In genomic region chr14:53956427-53957201, GRCh38 we compare ENCODE assay signal across 1 cellular context.
A peak's percentile ranks its signal among the peaks of the same experiment; 100 is the strongest.
TF ChIP-seq lines count a peak whose summit lies in the region.

Gene BMP4 (minus strand): TSS chr14:53956825. CDS start chr14:53952222, 4,603 bp downstream.

TF ChIP-seq in HepG2, 621 proteins besides CTCF, POLR2A, EP300 and RAD21 (continued from another document and continues in another):
- peak; percentile 38; the same call in 1 of the 2 replicates for TF ChIP-seq ZNF510 (CRISPR knock-in tag; IDR thresholded peaks at IDR 0.05; ENCODE audit: low read depth)
- no peak for TF ChIP-seq NCOA5 (CRISPR knock-in tag; IDR thresholded peaks at IDR 0.05)
- peak; percentile 53; the same call in 1 of the 2 replicates for TF ChIP-seq ZBTB7A (CRISPR knock-in tag; IDR thresholded peaks at IDR 0.05)
- TF ChIP-seq ERF (CRISPR knock-in tag; IDR thresholded peaks at IDR 0.05), result peak; percentile 77
- TF ChIP-seq HIVEP1 (CRISPR knock-in tag; IDR thresholded peaks at IDR 0.05), result peak; percentile 77; the same call in 1 of the 2 replicates
- TF ChIP-seq TBX3 (IDR thresholded peaks at IDR 0.05; ENCODE audit: borderline replicate concordance), result no peak
- TF ChIP-seq KIAA2018 (CRISPR knock-in tag; IDR thresholded peaks at IDR 0.05; ENCODE audit: borderline replicate concordance), result no peak
- peak; percentile 90 for TF ChIP-seq ZNF142 (CRISPR knock-in tag; IDR thresholded peaks at IDR 0.05)
- TF ChIP-seq MAFK (conservative IDR thresholded peaks at IDR 0.05 in 1 of 2, IDR thresholded peaks at IDR 0.05 in 1 of 2; ENCODE audit: low read length in 2 of 2), result no peak
- TF ChIP-seq ZNF790 (CRISPR knock-in tag; IDR thresholded peaks at IDR 0.05; ENCODE audit: borderline replicate concordance), result no peak
- no peak for TF ChIP-seq REXO4 (CRISPR knock-in tag; IDR thresholded peaks at IDR 0.05; ENCODE audit: borderline replicate concordance)
- peak; percentile 92 for TF ChIP-seq NKX3-1 (CRISPR knock-in tag; IDR thresholded peaks at IDR 0.05)
- peak; percentile 63; the same call in 1 of the 2 replicates for TF ChIP-seq ZNF614 (CRISPR knock-in tag; IDR thresholded peaks at IDR 0.05; ENCODE audit: borderline replicate concordance)
- no peak for TF ChIP-seq ZNF850 (CRISPR knock-in tag; conservative IDR thresholded peaks at IDR 0.05)
- TF ChIP-seq FOXA1 (IDR thresholded peaks at IDR 0.05), result no peak
- TF ChIP-seq FOXA1 (CRISPR knock-in tag; IDR thresholded peaks at IDR 0.05), result no peak
- no peak for TF ChIP-seq ZNF282 (IDR thresholded peaks at IDR 0.05; ENCODE audit: partially characterized antibody)
- no peak for TF ChIP-seq MAFG (CRISPR knock-in tag; IDR thresholded peaks at IDR 0.05)
- TF ChIP-seq ZSCAN29 (CRISPR knock-in tag; conservative IDR thresholded peaks at IDR 0.05), result peak; percentile 71; the same call in 1 of the 2 replicates
- TF ChIP-seq MLXIP (CRISPR knock-in tag; IDR thresholded peaks at IDR 0.05; ENCODE audit: borderline replicate concordance), result peak; percentile 88; the same call in 1 of the 2 replicates
- TF ChIP-seq ZNF567 (CRISPR knock-in tag; IDR thresholded peaks at IDR 0.05; ENCODE audit: borderline replicate concordance), result 0 out of 2 replicates have a peak, but pooled peaks have one; percentile 11
- peak; percentile 94 for TF ChIP-seq ELF3 (CRISPR knock-in tag; IDR thresholded peaks at IDR 0.05)
- peak; percentile 36; the same call in 1 of the 2 replicates for TF ChIP-seq SPEN (CRISPR knock-in tag; IDR thresholded peaks at IDR 0.05; ENCODE audit: low read depth)
- TF ChIP-seq ZNF563 (CRISPR knock-in tag; IDR thresholded peaks at IDR 0.05), result peak; percentile 87
- TF ChIP-seq MXD4 (CRISPR knock-in tag; IDR thresholded peaks at IDR 0.05), result peak; percentile 58; the same call in 1 of the 2 replicates
- TF ChIP-seq SRSF4 (IDR thresholded peaks at IDR 0.05; ENCODE audit: low read depth, low read length, poor library complexity, severe bottlenecking), result no peak
- no peak for TF ChIP-seq ATF1 (CRISPR knock-in tag; IDR thresholded peaks at IDR 0.05)
- no peak for TF ChIP-seq NFIB (CRISPR knock-in tag; IDR thresholded peaks at IDR 0.05; ENCODE audit: borderline replicate concordance)
- peak; percentile 80; the same call in 1 of the 2 replicates for TF ChIP-seq ZNF253 (CRISPR knock-in tag; IDR thresholded peaks at IDR 0.05; ENCODE audit: borderline replicate concordance)
- TF ChIP-seq ZFP91 (CRISPR knock-in tag; IDR thresholded peaks at IDR 0.05; ENCODE audit: borderline replicate concordance), result peak; percentile 79; the same call in 1 of the 2 replicates
- TF ChIP-seq YY1 (IDR thresholded peaks at IDR 0.05; ENCODE audit: insufficient read depth, insufficient replicate concordance, low read depth, low read length), result peak; percentile 46
- peak; percentile 79 for TF ChIP-seq SOX5 (CRISPR knock-in tag; IDR thresholded peaks at IDR 0.05; ENCODE audit: borderline replicate concordance)
- TF ChIP-seq ZNF354B (CRISPR knock-in tag; IDR thresholded peaks at IDR 0.05), result no peak
- TF ChIP-seq TRAFD1 (CRISPR knock-in tag; IDR thresholded peaks at IDR 0.05; ENCODE audit: borderline replicate concordance), result no peak
- 0 out of 2 replicates have a peak, but pooled peaks have one; percentile 45 for TF ChIP-seq ZFP82 (CRISPR knock-in tag; IDR thresholded peaks at IDR 0.05; ENCODE audit: borderline replicate concordance)
- TF ChIP-seq NR2F6 (IDR thresholded peaks at IDR 0.05), result no peak
- peak; percentile 62; the same call in 1 of the 2 replicates for TF ChIP-seq NR2F6 (CRISPR knock-in tag; IDR thresholded peaks at IDR 0.05)
- TF ChIP-seq ZNF446 (CRISPR knock-in tag; IDR thresholded peaks at IDR 0.05), result 0 out of 2 replicates have a peak, but pooled peaks have one; percentile 87
- TF ChIP-seq EZH2 (conservative IDR thresholded peaks at IDR 0.05; ENCODE audit: low read depth, low read length), result no peak
- TF ChIP-seq ZNF232 (CRISPR knock-in tag; IDR thresholded peaks at IDR 0.05; ENCODE audit: borderline replicate concordance), result peak; percentile 88
- TF ChIP-seq SALL1 (CRISPR knock-in tag; IDR thresholded peaks at IDR 0.05), result peak; percentile 86
- TF ChIP-seq RXRA (CRISPR knock-in tag; IDR thresholded peaks at IDR 0.05), result no peak; the same call in 1 of the 2 replicates
- TF ChIP-seq SP5 (CRISPR knock-in tag; IDR thresholded peaks at IDR 0.05; ENCODE audit: borderline replicate concordance, low read depth), result peak; percentile 95
- TF ChIP-seq SIN3B (IDR thresholded peaks at IDR 0.05; ENCODE audit: low read length), result no peak
- peak; percentile 65; the same call in 1 of the 2 replicates for TF ChIP-seq MEIS2 (CRISPR knock-in tag; IDR thresholded peaks at IDR 0.05)
- TF ChIP-seq FOXO1 (CRISPR knock-in tag; IDR thresholded peaks at IDR 0.05), result no peak
- TF ChIP-seq HOXA5 (CRISPR knock-in tag; IDR thresholded peaks at IDR 0.05), result peak; percentile 85
